ENCODE assay signal across 8 cellular contexts in genomic region chr3:58640700-58641372, GRCh38. TPM values are rescaled to one million over a fixed set of nuclear protein-coding genes. Genes with fewer than 3 reads are reported as not detected.
DNase-seq lines count a peak whose midpoint lies in the region; ATAC-seq, FAIRE-seq and TF ChIP-seq lines count a peak whose summit lies in the region.

No MANE protein-coding gene starts in this region.

- peaks cover 0 to 2% of the 10 kb centered on the region in 2 experiments for H4K20me1 ChIP-seq in H1 (replicated peaks in 1 of 2; ENCODE audit: control insufficient read depth in 1 of 2, insufficient read depth in 2 of 2, low read length in 2 of 2)

- H2BK20ac ChIP-seq in H1 (ENCODE audit: low read length), result no peak overlapping the region

- H2AK5ac ChIP-seq in H1 (ENCODE audit: low read depth, low read length) (no peak overlapping the region), mesenchymal stem cell (ENCODE audit: low read length, severe bottlenecking) (no peak overlapping the region)

- H2AFZ ChIP-seq in H1 (ENCODE audit: low read length) (peak overlapping the region; percentile 24; the same call in 1 of the 2 replicates), mesenchymal stem cell (ENCODE audit: low read depth, low read length) (no peak overlapping the region)

- no peak overlapping the region for H3K14ac ChIP-seq in H1 (ENCODE audit: insufficient read length)
- H3K14ac ChIP-seq in mesenchymal stem cell (ENCODE audit: low read length in 2 of 2), result no peak overlapping the region

- H3K4me3 ChIP-seq in H1 (ENCODE audit: extremely low read depth in 1 of 4, insufficient read depth in 2 of 4, low read depth in 3 of 4, low read length in 4 of 4), result peak overlapping the region in 1 of 4 experiments; percentile 7; a peak in 1 of 8 replicates
- H3K4me3 ChIP-seq in mesenchymal stem cell (ENCODE audit: insufficient read depth in 1 of 2, low read depth in 1 of 2, low read length in 2 of 2), result no peak overlapping the region

- CTCF ChIA-PET in H1 (lab: Charles Lee; ENCODE audit: partially characterized antibody), result interaction anchor here (0.6 to 25.1 kb wide), 23 partner anchors 10 to 508 kb away, joined by 3 to 994 read pairs (median 4); partner anchors contain the start of gene FAM107A

- FAIRE-seq in H1 (lab: Jason Lieb, UNC), result peak; percentile 98

- 25% methylated on average over 25 of the region's 25 CpGs; no CpG with 5 or more reads in 1 of the 2 experiments for WGBS in H1 (ENCODE audit: extremely low coverage in 1 of 2, insufficient coverage in 1 of 2, insufficient read length in 1 of 2, insufficient replicate concordance in 2 of 2, low coverage in 1 of 2, low lambda C conversion rate in 2 of 2, missing lambda C conversion rate in 1 of 2), 2 experiments
- 18% methylated on average over 25 of the region's 25 CpGs for WGBS in mesenchymal stem cell

- no peak for TF ChIP-seq POLR2A in H1 (IDR thresholded peaks at IDR 0.05; ENCODE audit: control extremely low read depth in 1 of 2, low read depth in 2 of 2, low read length in 2 of 2)

- H4K5ac ChIP-seq in H1 (ENCODE audit: insufficient read length, low read depth, low read length), result no peak overlapping the region

- H3K4me1 ChIP-seq in H1 (replicated peaks in 1 of 4; ENCODE audit: control insufficient read depth in 3 of 4, insufficient read depth in 4 of 4, low read length in 3 of 4) (peaks cover 0 to 4% (median 0%) of the 10 kb centered on the region in 4 experiments; a peak in 3 of 7 replicates), mesenchymal stem cell (ENCODE audit: control insufficient read depth, insufficient read depth, low read depth, low read length) (peaks cover 6% of the 10 kb centered on the region)

- H4K8ac ChIP-seq in H1 (ENCODE audit: extremely low read depth, insufficient read depth, low read length), result no peak overlapping the region
- no peak overlapping the region for H4K8ac ChIP-seq in mesenchymal stem cell (ENCODE audit: low read length)

- no peak overlapping the region for H3K4ac ChIP-seq in H1 (replicated peaks; ENCODE audit: insufficient read length, low read depth, low read length)
- no peak overlapping the region for H3K4ac ChIP-seq in mesenchymal stem cell (ENCODE audit: low read depth in 1 of 2, low read length in 2 of 2)

- DNase-seq in AG08395 (ENCODE audit: low spot score) (peak; percentile 87), NCI-H510A treated with DMSO at 0.1 percent for 48 hours (lab: John Stamatoyannopoulos, UW) (peak; percentile 47), H1 (ENCODE audit: low read depth in 1 of 2, low spot score in 2 of 2) (peak; percentile 73 to 90), mesenchymal stem cell (peak; percentile 71)
- peak; percentile 18 to 30 for DNase-seq in activated CD4-positive, alpha-beta T cell treated with anti-CD3 and anti-CD28 coated beads, Interleukin-2, amount 50 U/mL, for 4 hours
- DNase-seq in stimulated activated CD8-positive, alpha-beta memory T cell treated with anti-CD3 and anti-CD28 coated beads, Interleukin-7, amount 100 ng/mL, for 4 hours (ENCODE audit: low read depth in 2 of 2), result peak; percentile 1 to 14

- H3K79me1 ChIP-seq in H1 (ENCODE audit: low read depth, low read length), result no peaks in the 10 kb centered on the region
- no peaks in the 10 kb centered on the region for H3K79me1 ChIP-seq in mesenchymal stem cell (replicated peaks; ENCODE audit: low read length, poor library complexity, severe bottlenecking)

- H3K9ac ChIP-seq in H1 (replicated peaks in 1 of 4; ENCODE audit: extremely low read depth in 1 of 4, low read depth in 3 of 4, low read length in 3 of 4) (no peak overlapping the region), mesenchymal stem cell (ENCODE audit: low read length) (no peak overlapping the region)

- H3K27ac ChIP-seq in H1 (ENCODE audit: low read depth, low read length) (no peak overlapping the region), mesenchymal stem cell (ENCODE audit: low read length, poor library complexity, severe bottlenecking) (no peak overlapping the region)

- no peak overlapping the region for H3K18ac ChIP-seq in H1 (ENCODE audit: extremely low read depth, low read length)
- H3K18ac ChIP-seq in mesenchymal stem cell (ENCODE audit: low read depth in 1 of 2, low read length in 2 of 2), result no peak overlapping the region

- TF ChIP-seq RAD21 in H1 (IDR thresholded peaks at IDR 0.05 in 1 of 2, conservative IDR thresholded peaks at IDR 0.05 in 1 of 2; ENCODE audit: low read depth in 2 of 2, low read length in 2 of 2), result peak; percentile 100

- ATAC-seq in GM18508 (IDR thresholded peaks at IDR 0.05; ENCODE audit: insufficient read depth, unreplicated experiment), result peak; percentile 82
- peak; percentile 85 for ATAC-seq in HG03064 (IDR thresholded peaks at IDR 0.05; ENCODE audit: low read depth, unreplicated experiment)

- H3K23me2 ChIP-seq in H1 (ENCODE audit: low read depth, low read length), result no peaks in the 10 kb centered on the region

- no peak overlapping the region for H2BK120ac ChIP-seq in H1 (replicated peaks; ENCODE audit: low read depth, low read length)
- H2BK120ac ChIP-seq in mesenchymal stem cell (ENCODE audit: low read depth, low read length), result no peak overlapping the region

- peaks cover 0 to 2% of the 10 kb centered on the region in 2 experiments; a peak in 1 of 4 replicates for H3K9me3 ChIP-seq in H1 (ENCODE audit: insufficient read depth in 2 of 2, low read depth in 1 of 2, low read length in 1 of 2)
- H3K9me3 ChIP-seq in mesenchymal stem cell (ENCODE audit: control insufficient read depth, low read length), result no peaks in the 10 kb centered on the region

- H4K91ac ChIP-seq in H1 (replicated peaks; ENCODE audit: insufficient read length, low read length) (no peak overlapping the region), mesenchymal stem cell (ENCODE audit: low read length) (no peak overlapping the region)

- no peak overlapping the region for H3K56ac ChIP-seq in H1 (replicated peaks; ENCODE audit: insufficient read length, low read depth, low read length)

- H2BK15ac ChIP-seq in H1 (ENCODE audit: low read length) (no peak overlapping the region), mesenchymal stem cell (ENCODE audit: low read depth, poor library complexity, severe bottlenecking) (no peak overlapping the region)

- H3K79me2 ChIP-seq in H1 (ENCODE audit: control insufficient read depth in 1 of 2, insufficient read depth in 2 of 2, low read length in 2 of 2), result no peaks in the 10 kb centered on the region

- H3K23ac ChIP-seq in H1 (ENCODE audit: insufficient read length) (no peak overlapping the region), mesenchymal stem cell (ENCODE audit: low read length in 2 of 2) (no peak overlapping the region)

- H2BK12ac ChIP-seq in H1 (ENCODE audit: low read depth, low read length) (no peak overlapping the region), mesenchymal stem cell (ENCODE audit: low read length in 2 of 2) (no peak overlapping the region)

- POLR2A ChIA-PET in H1 (lab: Charles Lee; ENCODE audit: partially characterized antibody), result interaction anchor here (0.8 kb wide), 1 partner anchor 11 kb away, joined by 3 read pairs; no protein-coding TSS in a partner anchor

- TF ChIP-seq CTCF in H1 (IDR thresholded peaks at IDR 0.05; ENCODE audit: control extremely low read depth in 1 of 3, insufficient read depth in 1 of 3, low read depth in 1 of 3, low read length in 3 of 3), result peak; percentile 92 to 97 (median 94)

- H3K36me3 ChIP-seq in H1 (ENCODE audit: control insufficient read depth in 2 of 4, insufficient read depth in 4 of 4, low read length in 3 of 4) (no peaks in the 10 kb centered on the region), mesenchymal stem cell (ENCODE audit: control insufficient read depth in 1 of 2, insufficient read depth in 2 of 2, low read depth in 1 of 2, low read length in 2 of 2) (no peaks in the 10 kb centered on the region)

- no peak for TF ChIP-seq EP300 in H1 (IDR thresholded peaks at IDR 0.05; ENCODE audit: borderline replicate concordance in 1 of 2, low read depth in 2 of 2, low read length in 2 of 2)

- H2BK5ac ChIP-seq in H1 (ENCODE audit: low read depth, low read length) (no peak overlapping the region), mesenchymal stem cell (ENCODE audit: low read depth, low read length, poor library complexity, severe bottlenecking) (no peak overlapping the region)

- H3K27me3 ChIP-seq in H1 (replicated peaks in 1 of 4; ENCODE audit: control insufficient read depth in 3 of 4, extremely low read depth in 1 of 4, insufficient read depth in 3 of 4, low read length in 3 of 4) (peaks cover 15 to 53% (median 39%) of the 10 kb centered on the region in 4 experiments), mesenchymal stem cell (ENCODE audit: control insufficient read depth in 1 of 2, insufficient read depth in 1 of 2, low read length in 2 of 2) (peaks cover 4 to 21% of the 10 kb centered on the region in 2 experiments)

- peak overlapping the region in 1 of 2 experiments; percentile 35; a peak in 1 of 4 replicates for H3K4me2 ChIP-seq in H1 (ENCODE audit: insufficient read depth in 1 of 2, low read depth in 2 of 2, low read length in 2 of 2)
- H3K4me2 ChIP-seq in mesenchymal stem cell (ENCODE audit: low read length, poor library complexity, severe bottlenecking), result peak overlapping the region; percentile 40

TF ChIP-seq in H1, 55 proteins besides CTCF, POLR2A, EP300 and RAD21 (continues in another document):
- peak; percentile 47 for TF ChIP-seq ASH2L (IDR thresholded peaks at IDR 0.05; ENCODE audit: low read length)
- no peak for TF ChIP-seq HDAC6 (IDR thresholded peaks at IDR 0.05; ENCODE audit: low read depth, low read length)
- TF ChIP-seq MAX (IDR thresholded peaks at IDR 0.05), result 0 out of 2 replicates have a peak, but pooled peaks have one; percentile 28
- TF ChIP-seq TBP (IDR thresholded peaks at IDR 0.05; ENCODE audit: low read depth, low read length), result peak; percentile 50; the same call in 1 of the 2 replicates
- no peak for TF ChIP-seq SIRT6 (IDR thresholded peaks at IDR 0.05; ENCODE audit: low read length)
- no peak for TF ChIP-seq JUND (IDR thresholded peaks at IDR 0.05; ENCODE audit: low read length)
- no peak for TF ChIP-seq FOSL1 (IDR thresholded peaks at IDR 0.05; ENCODE audit: insufficient read depth, low read depth, low read length)
- no peak for TF ChIP-seq MAFK (IDR thresholded peaks at IDR 0.05; ENCODE audit: low read depth, low read length)

RNA-seq across cellular contexts. Expression of gene FAM3D, which starts 25.7 kb away (rescaled TPM):
- total RNA-seq in H1 (2021; fragmentation: NEBNext Ultra II Directional; extraction: Animal tissue kit (Norgen Biotek cat#: 25700)), result not detected in 2 replicates
- polyA plus RNA-seq in H1 (2011; rRNA removed), result 0.08 TPM in 1 of 2 replicates, not detected in the other
- polyA plus RNA-seq in H1 (2011; cell fraction: cytosol; rRNA removed), result not detected
- 0.09 TPM for polyA plus RNA-seq in H1 (2011; cell fraction: nucleus; rRNA removed)
- polyA plus RNA-seq in H1 (2012, experiment 1 of 2), result not detected in 4 replicates
- not detected for polyA plus RNA-seq in H1 (2012, experiment 2 of 2)
- polyA plus RNA-seq in H1 (2013, experiment 1 of 2), result not detected
- 0.07 TPM for polyA plus RNA-seq in H1 (2013, experiment 2 of 2)
- not detected in 2 replicates for polyA minus RNA-seq in H1 (2011; rRNA and poly(A)+ RNA removed)
- not detected for polyA minus RNA-seq in H1 (2011; cell fraction: cytosol; rRNA and poly(A)+ RNA removed)
- polyA minus RNA-seq in H1 (2011; cell fraction: nucleus; rRNA and poly(A)+ RNA removed), result not detected
- polyA plus RNA-seq in mesenchymal stem cell (2013, experiment 1 of 2), result not detected
- not detected for polyA plus RNA-seq in mesenchymal stem cell (2013, experiment 2 of 2)

Comparison
In these comparisons a context has a peak if more than half of its experiments do, and no peak if none do; other contexts are left out.
1. DNase-seq: peak in every context shown above with its lines; median percentile 87 in AG08395; 82 in H1; 71 in mesenchymal stem cell; 47 in NCI-H510A treated with DMSO at 0.1 percent for 48 hours; 24 in activated CD4-positive, alpha-beta T cell treated with anti-CD3 and anti-CD28 coated beads, Interleukin-2, amount 50 U/mL, for 4 hours; 8 in stimulated activated CD8-positive, alpha-beta memory T cell treated with anti-CD3 and anti-CD28 coated beads, Interleukin-7, amount 100 ng/mL, for 4 hours.